1 cellular context compared by ENCODE assay signal in genomic region chr1:117059678-117060440, GRCh38.
TF ChIP-seq lines count a peak whose summit lies in the region.

TSS of gene TTF2 (plus strand) at chr1:117060326. CDS start at chr1:117060347, 21 bp downstream.

TF ChIP-seq in HEK293, 187 proteins besides CTCF, POLR2A, EP300 and RAD21 (continued from another document and continues in another):
- TF ChIP-seq BCL11B (tag by site-specific recombination; IDR thresholded peaks at IDR 0.05; ENCODE audit: low read depth): no peak
- TF ChIP-seq ZNF843 (tag by site-specific recombination; IDR thresholded peaks at IDR 0.05): 0 out of 2 replicates have a peak, but pooled peaks have one; percentile 15
- no peak for TF ChIP-seq ZNF48 (tag by site-specific recombination; IDR thresholded peaks at IDR 0.05)
- TF ChIP-seq ZEB2 (tag by site-specific recombination; IDR thresholded peaks at IDR 0.05): peak; percentile 83
- TF ChIP-seq ZNF132 (tag by site-specific recombination; IDR thresholded peaks at IDR 0.05; ENCODE audit: borderline replicate concordance): no peak
- TF ChIP-seq ZNF791 (tag by site-specific recombination; IDR thresholded peaks at IDR 0.05): no peak
- TF ChIP-seq YY1 (tag by site-specific recombination; IDR thresholded peaks at IDR 0.05): peak; percentile 47; the same call in 1 of the 2 replicates
- peak; percentile 99 for TF ChIP-seq SP3 (tag by site-specific recombination; IDR thresholded peaks at IDR 0.05)
- TF ChIP-seq PRDM6 (tag by site-specific recombination; IDR thresholded peaks at IDR 0.05): no peak
- TF ChIP-seq ZNF704 (tag by site-specific recombination; IDR thresholded peaks at IDR 0.05): 0 out of 2 replicates have a peak, but pooled peaks have one; percentile 13
- TF ChIP-seq, protein P1, sequence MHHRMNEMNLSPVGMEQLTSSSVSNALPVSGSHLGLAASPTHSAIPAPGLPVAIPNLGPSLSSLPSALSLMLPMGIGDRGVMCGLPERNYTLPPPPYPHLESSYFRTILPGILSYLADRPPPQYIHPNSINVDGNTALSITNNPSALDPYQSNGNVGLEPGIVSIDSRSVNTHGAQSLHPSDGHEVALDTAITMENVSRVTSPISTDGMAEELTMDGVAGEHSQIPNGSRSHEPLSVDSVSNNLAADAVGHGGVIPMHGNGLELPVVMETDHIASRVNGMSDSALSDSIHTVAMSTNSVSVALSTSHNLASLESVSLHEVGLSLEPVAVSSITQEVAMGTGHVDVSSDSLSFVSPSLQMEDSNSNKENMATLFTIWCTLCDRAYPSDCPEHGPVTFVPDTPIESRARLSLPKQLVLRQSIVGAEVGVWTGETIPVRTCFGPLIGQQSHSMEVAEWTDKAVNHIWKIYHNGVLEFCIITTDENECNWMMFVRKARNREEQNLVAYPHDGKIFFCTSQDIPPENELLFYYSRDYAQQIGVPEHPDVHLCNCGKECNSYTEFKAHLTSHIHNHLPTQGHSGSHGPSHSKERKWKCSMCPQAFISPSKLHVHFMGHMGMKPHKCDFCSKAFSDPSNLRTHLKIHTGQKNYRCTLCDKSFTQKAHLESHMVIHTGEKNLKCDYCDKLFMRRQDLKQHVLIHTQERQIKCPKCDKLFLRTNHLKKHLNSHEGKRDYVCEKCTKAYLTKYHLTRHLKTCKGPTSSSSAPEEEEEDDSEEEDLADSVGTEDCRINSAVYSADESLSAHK (tag by site-specific recombination; IDR thresholded peaks at IDR 0.05): peak; percentile 92
- TF ChIP-seq ZBTB7A (tag by site-specific recombination; IDR thresholded peaks at IDR 0.05; ENCODE audit: low read depth): 0 out of 2 replicates have a peak, but pooled peaks have one; percentile 57
- TF ChIP-seq ZNF335 (tag by site-specific recombination; conservative IDR thresholded peaks at IDR 0.05): peak; percentile 74
- peak; percentile 91 for TF ChIP-seq GLIS1 (tag by site-specific recombination; IDR thresholded peaks at IDR 0.05)
- no peak for TF ChIP-seq ZNF311 (tag by site-specific recombination; IDR thresholded peaks at IDR 0.05; ENCODE audit: borderline replicate concordance)
- no peak; the same call in 1 of the 2 replicates for TF ChIP-seq EGR2 (tag by site-specific recombination; IDR thresholded peaks at IDR 0.05; ENCODE audit: low read depth)
- peak; percentile 87 for TF ChIP-seq FEZF1 (tag by site-specific recombination; IDR thresholded peaks at IDR 0.05)
- peak; percentile 87 for TF ChIP-seq ZNF76 (tag by site-specific recombination; IDR thresholded peaks at IDR 0.05; ENCODE audit: borderline replicate concordance, low read depth)
- TF ChIP-seq ZNF658 (tag by site-specific recombination; IDR thresholded peaks at IDR 0.05): no peak
- no peak for TF ChIP-seq HOXD13 (CRISPR knock-in tag; IDR thresholded peaks at IDR 0.05; ENCODE audit: borderline replicate concordance)
- no peak for TF ChIP-seq ZNF155 (tag by site-specific recombination; IDR thresholded peaks at IDR 0.05)
- no peak for TF ChIP-seq ZNF302 (tag by site-specific recombination; IDR thresholded peaks at IDR 0.05; ENCODE audit: low read depth)
- TF ChIP-seq ZNF169 (tag by site-specific recombination; IDR thresholded peaks at IDR 0.05): no peak
- TF ChIP-seq ZNF529 (tag by site-specific recombination; IDR thresholded peaks at IDR 0.05; ENCODE audit: insufficient replicate concordance): no peak
- peak; percentile 86; the same call in 1 of the 2 replicates for TF ChIP-seq ZNF10 (tag by site-specific recombination; IDR thresholded peaks at IDR 0.05)
- peak; percentile 97 for TF ChIP-seq ZBTB8A (tag by site-specific recombination; IDR thresholded peaks at IDR 0.05)
- 0 out of 2 replicates have a peak, but pooled peaks have one; percentile 71 for TF ChIP-seq ZNF610 (tag by site-specific recombination; IDR thresholded peaks at IDR 0.05; ENCODE audit: borderline replicate concordance)
- TF ChIP-seq ZBTB48 (tag by site-specific recombination; IDR thresholded peaks at IDR 0.05): peak; percentile 36; the same call in 1 of the 2 replicates
- TF ChIP-seq ZNF341 (tag by site-specific recombination; IDR thresholded peaks at IDR 0.05; ENCODE audit: low read depth): peak; percentile 90
- peak; percentile 96 for TF ChIP-seq ZNF501 (tag by site-specific recombination; IDR thresholded peaks at IDR 0.05)
- TF ChIP-seq ZNF701 (tag by site-specific recombination; IDR thresholded peaks at IDR 0.05): no peak
- no peak for TF ChIP-seq PRDM1 (tag by site-specific recombination; IDR thresholded peaks at IDR 0.05)
- no peak for TF ChIP-seq ZSCAN16 (tag by site-specific recombination; IDR thresholded peaks at IDR 0.05)
- TF ChIP-seq, protein P2, sequence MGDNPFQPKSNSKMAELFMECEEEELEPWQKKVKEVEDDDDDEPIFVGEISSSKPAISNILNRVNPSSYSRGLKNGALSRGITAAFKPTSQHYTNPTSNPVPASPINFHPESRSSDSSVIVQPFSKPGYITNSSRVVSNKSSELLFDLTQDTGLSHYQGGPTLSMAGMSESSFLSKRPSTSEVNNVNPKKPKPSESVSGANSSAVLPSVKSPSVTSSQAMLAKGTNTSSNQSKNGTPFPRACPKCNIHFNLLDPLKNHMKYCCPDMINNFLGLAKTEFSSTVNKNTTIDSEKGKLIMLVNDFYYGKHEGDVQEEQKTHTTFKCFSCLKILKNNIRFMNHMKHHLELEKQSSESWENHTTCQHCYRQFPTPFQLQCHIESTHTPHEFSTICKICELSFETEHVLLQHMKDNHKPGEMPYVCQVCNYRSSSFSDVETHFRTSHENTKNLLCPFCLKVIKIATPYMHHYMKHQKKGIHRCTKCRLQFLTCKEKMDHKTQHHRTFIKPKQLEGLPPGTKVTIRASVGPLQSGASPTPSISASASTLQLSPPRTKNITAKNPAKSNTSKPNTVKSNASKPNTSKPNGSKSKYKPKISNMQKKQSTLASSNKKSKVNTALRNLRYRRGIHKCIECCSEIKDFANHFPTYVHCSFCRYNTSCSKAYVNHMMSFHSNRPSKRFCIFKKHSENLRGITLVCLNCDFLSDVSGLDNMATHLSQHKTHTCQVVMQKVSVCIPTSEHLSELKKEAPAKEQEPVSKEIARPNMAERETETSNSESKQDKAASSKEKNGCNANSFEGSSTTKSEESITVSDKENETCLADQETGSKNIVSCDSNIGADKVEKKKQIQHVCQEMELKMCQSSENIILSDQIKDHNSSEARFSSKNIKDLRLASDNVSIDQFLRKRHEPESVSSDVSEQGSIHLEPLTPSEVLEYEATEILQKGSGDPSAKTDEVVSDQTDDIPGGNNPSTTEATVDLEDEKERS (tag by site-specific recombination; IDR thresholded peaks at IDR 0.05): no peak
- peak; percentile 88; the same call in 1 of the 2 replicates for TF ChIP-seq HOXC10 (CRISPR knock-in tag; IDR thresholded peaks at IDR 0.05)
- TF ChIP-seq ATF2 (tag by site-specific recombination; IDR thresholded peaks at IDR 0.05; ENCODE audit: low read depth): no peak
- no peak for TF ChIP-seq ZNF157 (tag by site-specific recombination; IDR thresholded peaks at IDR 0.05)
- peak; percentile 100 for TF ChIP-seq SP2 (tag by site-specific recombination; IDR thresholded peaks at IDR 0.05)
- no peak for TF ChIP-seq ZNF426 (tag by site-specific recombination; IDR thresholded peaks at IDR 0.05)
- no peak for TF ChIP-seq ZNF121 (tag by site-specific recombination; IDR thresholded peaks at IDR 0.05)
- no peak for TF ChIP-seq IKZF3 (tag by site-specific recombination; IDR thresholded peaks at IDR 0.05)
- no peak for TF ChIP-seq YY2 (tag by site-specific recombination; IDR thresholded peaks at IDR 0.05)
- peak; percentile 71 for TF ChIP-seq ZXDB (tag by site-specific recombination; IDR thresholded peaks at IDR 0.05)
- TF ChIP-seq KLF1 (tag by site-specific recombination; IDR thresholded peaks at IDR 0.05): peak; percentile 65
- TF ChIP-seq, protein P3, sequence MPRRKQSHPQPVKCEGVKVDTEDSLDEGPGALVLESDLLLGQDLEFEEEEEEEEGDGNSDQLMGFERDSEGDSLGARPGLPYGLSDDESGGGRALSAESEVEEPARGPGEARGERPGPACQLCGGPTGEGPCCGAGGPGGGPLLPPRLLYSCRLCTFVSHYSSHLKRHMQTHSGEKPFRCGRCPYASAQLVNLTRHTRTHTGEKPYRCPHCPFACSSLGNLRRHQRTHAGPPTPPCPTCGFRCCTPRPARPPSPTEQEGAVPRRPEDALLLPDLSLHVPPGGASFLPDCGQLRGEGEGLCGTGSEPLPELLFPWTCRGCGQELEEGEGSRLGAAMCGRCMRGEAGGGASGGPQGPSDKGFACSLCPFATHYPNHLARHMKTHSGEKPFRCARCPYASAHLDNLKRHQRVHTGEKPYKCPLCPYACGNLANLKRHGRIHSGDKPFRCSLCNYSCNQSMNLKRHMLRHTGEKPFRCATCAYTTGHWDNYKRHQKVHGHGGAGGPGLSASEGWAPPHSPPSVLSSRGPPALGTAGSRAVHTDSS (tag by site-specific recombination; IDR thresholded peaks at IDR 0.05): no peak
- no peak for TF ChIP-seq ZNF558 (tag by site-specific recombination; IDR thresholded peaks at IDR 0.05)
- TF ChIP-seq ZNF677 (tag by site-specific recombination; IDR thresholded peaks at IDR 0.05): no peak
- peak; percentile 97 for TF ChIP-seq ZBTB17 (tag by site-specific recombination; IDR thresholded peaks at IDR 0.05)
- TF ChIP-seq GLI4 (tag by site-specific recombination; IDR thresholded peaks at IDR 0.05): 0 out of 2 replicates have a peak, but pooled peaks have one; percentile 35
- TF ChIP-seq, protein P4, sequence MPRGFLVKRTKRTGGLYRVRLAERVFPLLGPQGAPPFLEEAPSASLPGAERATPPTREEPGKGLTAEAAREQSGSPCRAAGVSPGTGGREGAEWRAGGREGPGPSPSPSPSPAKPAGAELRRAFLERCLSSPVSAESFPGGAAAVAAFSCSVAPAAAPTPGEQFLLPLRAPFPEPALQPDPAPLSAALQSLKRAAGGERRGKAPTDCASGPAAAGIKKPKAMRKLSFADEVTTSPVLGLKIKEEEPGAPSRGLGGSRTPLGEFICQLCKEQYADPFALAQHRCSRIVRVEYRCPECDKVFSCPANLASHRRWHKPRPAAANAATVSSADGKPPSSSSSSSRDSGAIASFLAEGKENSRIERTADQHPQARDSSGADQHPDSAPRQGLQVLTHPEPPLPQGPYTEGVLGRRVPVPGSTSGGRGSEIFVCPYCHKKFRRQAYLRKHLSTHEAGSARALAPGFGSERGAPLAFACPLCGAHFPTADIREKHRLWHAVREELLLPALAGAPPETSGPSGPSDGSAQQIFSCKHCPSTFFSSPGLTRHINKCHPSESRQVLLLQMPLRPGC (tag by site-specific recombination; IDR thresholded peaks at IDR 0.05): peak; percentile 53; the same call in 1 of the 2 replicates
- TF ChIP-seq ZNF548 (tag by site-specific recombination; IDR thresholded peaks at IDR 0.05): no peak
- peak; percentile 51; the same call in 1 of the 2 replicates for TF ChIP-seq KLF16 (tag by site-specific recombination; IDR thresholded peaks at IDR 0.05)
- TF ChIP-seq ZNF146 (tag by site-specific recombination; IDR thresholded peaks at IDR 0.05): no peak
- TF ChIP-seq ZNF324 (tag by site-specific recombination; IDR thresholded peaks at IDR 0.05): peak; percentile 77; the same call in 1 of the 2 replicates
- TF ChIP-seq ZBTB49 (tag by site-specific recombination; IDR thresholded peaks at IDR 0.05; ENCODE audit: low read depth): no peak
